16 cellular contexts compared by ENCODE assay signal in the genomic region with DNA sequence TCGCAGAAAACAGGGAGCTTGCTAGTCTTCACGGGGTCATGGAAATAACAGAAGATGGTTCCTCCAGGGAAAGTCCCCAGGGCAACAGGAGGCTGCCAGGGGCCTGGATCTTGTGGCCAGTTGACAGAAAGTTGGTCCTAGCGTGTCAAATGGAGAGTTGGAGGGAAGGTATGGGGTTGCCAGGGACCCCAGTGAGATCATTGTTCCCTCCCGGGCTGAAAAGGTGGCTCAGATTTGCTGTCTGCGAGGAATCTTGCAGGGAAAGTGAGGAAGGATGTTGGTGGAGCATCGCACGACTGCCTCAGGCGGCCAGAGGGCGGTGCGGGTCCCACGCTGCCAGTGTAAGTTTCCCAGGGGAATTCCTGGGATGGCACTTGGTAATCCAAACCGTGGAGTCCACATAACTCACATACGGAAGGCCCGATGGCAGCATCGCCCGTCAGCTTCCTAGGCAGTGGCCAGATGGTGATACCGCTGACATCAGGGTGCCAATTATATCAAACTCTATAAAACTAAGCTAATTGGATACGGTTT.
DNase-seq lines count a peak whose midpoint lies in the region; ATAC-seq and TF ChIP-seq lines count a peak whose summit lies in the region.
"Had no signal": no experiment of that assay in that cellular context is flagged by ENCODE, and none has a peak within 500 bp of the region (broad histone marks: within the 10 kb centered on the region; RNA-seq: fewer than 3 reads in every experiment).

No MANE protein-coding gene starts in this region.

- DNase-seq in CD8-positive, alpha-beta T cell, result no peak
- no peak for DNase-seq in activated naive CD8-positive, alpha-beta T cell treated with anti-CD3 and anti-CD28 coated beads, Interleukin-2, amount 50 U/mL, for 24 hours
- DNase-seq in GM03348 (ENCODE audit: low spot score), result no peak
- no peak for DNase-seq in occipital lobe (lab: John Stamatoyannopoulos, UW)
- DNase-seq in stimulated activated CD4-positive, alpha-beta T cell treated with anti-CD3 and anti-CD28 coated beads, Interleukin-4, amount 100 ng/mL, for 1 hour, result no peak
- DNase-seq: effector memory CD4-positive, alpha-beta T cell; H7; NCI-H2029 treated with DMSO at 0.1 percent for 48 hours; NCI-H510A treated with DMSO at 0.1 percent for 48 hours; right lobe of liver; stimulated activated naive CD4-positive, alpha-beta T cell treated with Interleukin-2 at 50 U/mL for 16 hours had no signal

- peaks cover 98% of the 10 kb centered on the region for H3K4me1 Mint-ChIP-seq in CD8-positive, alpha-beta T cell (ENCODE audit: low read depth)
- peaks cover 49 to 76% (median 70%) of the 10 kb centered on the region in 3 donors for H3K4me1 Mint-ChIP-seq in IgD-negative memory B cell
- H3K4me1 Mint-ChIP-seq in activated naive CD8-positive, alpha-beta T cell treated with anti-CD3 and anti-CD28 coated beads, Interleukin-2, amount 50 U/mL, for 24 hours, result peaks cover 99% of the 10 kb centered on the region

- peaks cover 35% of the 10 kb centered on the region for H3K36me3 ChIP-seq in CD8-positive, alpha-beta T cell (ENCODE audit: insufficient read depth, low read length)
- H3K36me3 ChIP-seq in neutrophil, result peaks cover 75% of the 10 kb centered on the region

- H3K27ac ChIP-seq in CD8-positive, alpha-beta T cell (ENCODE audit: low read depth, low read length), result no peak overlapping the region
- peak overlapping the region; percentile 62 for H3K27ac ChIP-seq in neutrophil
- H3K27ac ChIP-seq: right lobe of liver had no signal

- intact Hi-C loops in CD8-positive, alpha-beta T cell (cut with DNase I, micrococcal nuclease), result no loop called here

- no peaks in the 10 kb centered on the region for H3K27me3 ChIP-seq in CD8-positive, alpha-beta T cell (ENCODE audit: insufficient read depth, low read length)
- no peaks in the 10 kb centered on the region for H3K27me3 ChIP-seq in neutrophil
- H3K27me3 ChIP-seq: right lobe of liver had no signal

- H3K9me3 Mint-ChIP-seq in CD8-positive, alpha-beta T cell, result no peaks in the 10 kb centered on the region
- no peaks in the 10 kb centered on the region for H3K9me3 Mint-ChIP-seq in IgD-negative memory B cell
- no peaks in the 10 kb centered on the region for H3K9me3 Mint-ChIP-seq in activated naive CD8-positive, alpha-beta T cell treated with anti-CD3 and anti-CD28 coated beads, Interleukin-2, amount 50 U/mL, for 24 hours
- H3K9me3 Mint-ChIP-seq: nephron had no signal

- no peak for TF ChIP-seq CTCF in CD8-positive, alpha-beta T cell (IDR thresholded peaks at IDR 0.05)
- no peak for TF ChIP-seq CTCF in neutrophil (IDR thresholded peaks at IDR 0.05)

- CTCF ChIA-PET in CD8-positive, alpha-beta T cell (lab: Charles Lee), result interaction anchor here (1.3 kb wide), 1 partner anchor 9 kb away, joined by 5 read pairs; no protein-coding TSS in a partner anchor

- H3K27me3 Mint-ChIP-seq in CD8-positive, alpha-beta T cell (ENCODE audit: low read depth), result no peaks in the 10 kb centered on the region
- H3K27me3 Mint-ChIP-seq in IgD-negative memory B cell, result no peaks in the 10 kb centered on the region
- H3K27me3 Mint-ChIP-seq in activated naive CD8-positive, alpha-beta T cell treated with anti-CD3 and anti-CD28 coated beads, Interleukin-2, amount 50 U/mL, for 24 hours, result no peaks in the 10 kb centered on the region

- H3K4me3 ChIP-seq in CD8-positive, alpha-beta T cell (ENCODE audit: low read depth, low read length), result no peak overlapping the region
- H3K4me3 ChIP-seq in neutrophil (ENCODE audit: low read depth in 1 of 2, low read length in 1 of 2), result no peak overlapping the region
- H3K4me3 ChIP-seq: right lobe of liver had no signal

- ATAC-seq in CD8-positive, alpha-beta T cell, result no peak
- no peak for ATAC-seq in activated naive CD8-positive, alpha-beta T cell treated with anti-CD3 and anti-CD28 coated beads, Interleukin-2, amount 50 U/mL, for 24 hours
- ATAC-seq: activated CD4-positive, CD25-positive, alpha-beta regulatory T cell treated with anti-CD3 and anti-CD28 coated beads, Interleukin-2, amount 50 U/mL, for 24 hours; Panc1; right lobe of liver had no signal

- POLR2A ChIA-PET in CD8-positive, alpha-beta T cell (lab: Charles Lee), result interaction anchor here (1.3 to 1.6 kb wide), 2 partner anchors 18 to 61 kb away, joined by 4 to 6 read pairs; no protein-coding TSS in a partner anchor

- H3K4me3 Mint-ChIP-seq in CD8-positive, alpha-beta T cell, result peak overlapping the region; percentile 77
- peak overlapping the region in 2 of 4 donors; percentile 5 to 16 for H3K4me3 Mint-ChIP-seq in IgD-negative memory B cell
- no peak overlapping the region for H3K4me3 Mint-ChIP-seq in activated naive CD8-positive, alpha-beta T cell treated with anti-CD3 and anti-CD28 coated beads, Interleukin-2, amount 50 U/mL, for 24 hours
- H3K4me3 Mint-ChIP-seq: nephron had no signal

- H3K9me3 ChIP-seq in CD8-positive, alpha-beta T cell (ENCODE audit: low read length), result no peaks in the 10 kb centered on the region
- no peaks in the 10 kb centered on the region for H3K9me3 ChIP-seq in neutrophil
- H3K9me3 ChIP-seq: right lobe of liver had no signal

- H3K4me1 ChIP-seq in CD8-positive, alpha-beta T cell (ENCODE audit: insufficient read depth, low read length), result peaks cover 93% of the 10 kb centered on the region
- H3K4me1 ChIP-seq in neutrophil (ENCODE audit: control insufficient read depth in 1 of 2, insufficient read depth in 1 of 2, low read depth in 1 of 2, low read length in 1 of 2), result peaks cover 62 to 71% of the 10 kb centered on the region in 2 experiments
- H3K4me1 ChIP-seq: right lobe of liver had no signal

- H3K36me3 Mint-ChIP-seq in CD8-positive, alpha-beta T cell, result peaks cover 92% of the 10 kb centered on the region
- no peaks in the 10 kb centered on the region for H3K36me3 Mint-ChIP-seq in IgD-negative memory B cell
- peaks cover 76% of the 10 kb centered on the region for H3K36me3 Mint-ChIP-seq in activated naive CD8-positive, alpha-beta T cell treated with anti-CD3 and anti-CD28 coated beads, Interleukin-2, amount 50 U/mL, for 24 hours (ENCODE audit: low read depth)

- H3K27ac Mint-ChIP-seq in CD8-positive, alpha-beta T cell, result peak overlapping the region; percentile 93
- peak overlapping the region; percentile 56 to 71 (median 68) for H3K27ac Mint-ChIP-seq in IgD-negative memory B cell
- peak overlapping the region; percentile 96 for H3K27ac Mint-ChIP-seq in activated naive CD8-positive, alpha-beta T cell treated with anti-CD3 and anti-CD28 coated beads, Interleukin-2, amount 50 U/mL, for 24 hours
